17 cellular contexts compared by ENCODE assay signal in genomic region chr2:25989154-25989553, GRCh38. TPM values are rescaled to one million over a fixed set of nuclear protein-coding genes. Genes with fewer than 3 reads are reported as not detected.
A peak's percentile ranks its signal among the peaks of the same experiment; 100 is the strongest.
DNase-seq lines count a peak whose midpoint lies in the region; TF ChIP-seq lines count a peak whose summit lies in the region.
"Had no signal": no experiment of that assay in that cellular context is flagged by ENCODE, and none has a peak within 500 bp of the region (broad histone marks: within the 10 kb centered on the region; RNA-seq: fewer than 3 reads in every experiment).

No MANE protein-coding gene starts in this region.

- WGBS in spleen, 5 donors: 67 to 95% (median 88%) methylated on average over 4 of the region's 4 CpGs

- H3K36me3 Mint-ChIP-seq in activated CD4-positive, alpha-beta memory T cell treated with anti-CD3 and anti-CD28 coated beads, Interleukin-2, amount 10 ng/mL, durations not matched to agents 7 days and 5 days (ENCODE audit: low read depth): no peaks in the 10 kb centered on the region
- no peaks in the 10 kb centered on the region for H3K36me3 Mint-ChIP-seq in activated CD4-positive, alpha-beta memory T cell treated with anti-CD3 and anti-CD28 coated beads for 36 hours

- peak; percentile 19 for DNase-seq in activated CD4-positive, alpha-beta memory T cell treated with anti-CD3 and anti-CD28 coated beads, Interleukin-2, amount 10 ng/mL, durations not matched to agents 7 days and 5 days
- no peak for DNase-seq in activated CD4-positive, alpha-beta memory T cell treated with anti-CD3 and anti-CD28 coated beads for 36 hours
- peak; percentile 28 for DNase-seq in RPMI7951 (ENCODE audit: low read depth)
- peak; percentile 89 for DNase-seq in islet precursor cell
- peak; percentile 24 for DNase-seq in spleen
- no peak for DNase-seq in HuH-7.5 (ENCODE audit: low spot score)
- no peak for DNase-seq in activated effector memory CD4-positive, alpha-beta T cell treated with anti-CD3 and anti-CD28 coated beads, Interleukin-2, amount 50 U/mL, for 16 hours
- DNase-seq: AML-193; Caco-2; CD4-positive, alpha-beta T cell; GDM1; HCEC 1CT had no signal

- H3K27ac ChIP-seq in spleen: no peak overlapping the region
- H3K27ac ChIP-seq: 22Rv1, C4-2B, HL-60 had no signal

- H3K27ac Mint-ChIP-seq in activated CD4-positive, alpha-beta memory T cell treated with anti-CD3 and anti-CD28 coated beads, Interleukin-2, amount 10 ng/mL, durations not matched to agents 7 days and 5 days: no peak overlapping the region
- no peak overlapping the region for H3K27ac Mint-ChIP-seq in activated CD4-positive, alpha-beta memory T cell treated with anti-CD3 and anti-CD28 coated beads for 36 hours
- H3K27ac Mint-ChIP-seq: CD4-positive, alpha-beta T cell; GM23338 had no signal

- intact Hi-C loops in activated CD4-positive, alpha-beta memory T cell treated with anti-CD3 and anti-CD28 coated beads for 36 hours (cut with micrococcal nuclease): loop anchor here (10.0 kb wide), 1 partner anchor 114 kb away; the partner anchor contains the start of gene ASXL2
- intact Hi-C loops in spleen (cut with DNase I; ENCODE audit: low total_unique reads): no loop called here

- POLR2A ChIA-PET in activated CD4-positive, alpha-beta memory T cell treated with anti-CD3 and anti-CD28 coated beads, Interleukin-2, amount 10 ng/mL, durations not matched to agents 7 days and 5 days (lab: Charles Lee): interaction anchor here (1.0 kb wide), 1 partner anchor 140 kb away, joined by 3 read pairs; no protein-coding TSS in a partner anchor
- POLR2A ChIA-PET in activated CD4-positive, alpha-beta memory T cell treated with anti-CD3 and anti-CD28 coated beads for 36 hours (lab: Charles Lee): no interaction called here

- no peak overlapping the region for H3K4me3 Mint-ChIP-seq in activated CD4-positive, alpha-beta memory T cell treated with anti-CD3 and anti-CD28 coated beads, Interleukin-2, amount 10 ng/mL, durations not matched to agents 7 days and 5 days
- no peak overlapping the region for H3K4me3 Mint-ChIP-seq in activated CD4-positive, alpha-beta memory T cell treated with anti-CD3 and anti-CD28 coated beads for 36 hours
- H3K4me3 Mint-ChIP-seq: CD4-positive, alpha-beta T cell; GM23338 had no signal

- no peaks in the 10 kb centered on the region for H3K36me3 ChIP-seq in spleen

- peaks cover 0 to 23% (median 17%) of the 10 kb centered on the region in 6 donors for H3K4me1 ChIP-seq in spleen

- no peak overlapping the region for H3K4me3 ChIP-seq in spleen
- H3K4me3 ChIP-seq: A549, GM23338 had no signal

- TF ChIP-seq POLR2A in spleen (IDR thresholded peaks at IDR 0.05): no peak

- H3K27me3 Mint-ChIP-seq in activated CD4-positive, alpha-beta memory T cell treated with anti-CD3 and anti-CD28 coated beads, Interleukin-2, amount 10 ng/mL, durations not matched to agents 7 days and 5 days: peaks cover 8% of the 10 kb centered on the region
- no peaks in the 10 kb centered on the region for H3K27me3 Mint-ChIP-seq in activated CD4-positive, alpha-beta memory T cell treated with anti-CD3 and anti-CD28 coated beads for 36 hours
- H3K27me3 Mint-ChIP-seq: CD4-positive, alpha-beta T cell had no signal

- H3K27me3 ChIP-seq in spleen (replicated peaks in 1 of 7): no peaks in the 10 kb centered on the region

- CTCF ChIA-PET in activated CD4-positive, alpha-beta memory T cell treated with anti-CD3 and anti-CD28 coated beads, Interleukin-2, amount 10 ng/mL, durations not matched to agents 7 days and 5 days (lab: Charles Lee): interaction anchor here (1.3 to 3.7 kb wide), 3 partner anchors 38 to 156 kb away, joined by 4 to 27 read pairs (median 8); no protein-coding TSS in a partner anchor
- CTCF ChIA-PET in activated CD4-positive, alpha-beta memory T cell treated with anti-CD3 and anti-CD28 coated beads for 36 hours (lab: Charles Lee): interaction anchor here (1.0 to 1.6 kb wide), 3 partner anchors 38 to 195 kb away, joined by 3 to 7 read pairs (median 4); no protein-coding TSS in a partner anchor

- no peaks in the 10 kb centered on the region for H3K9me3 ChIP-seq in spleen
- H3K9me3 ChIP-seq: A549, Caco-2 had no signal

- TF ChIP-seq CTCF in spleen (IDR thresholded peaks at IDR 0.05 in 8 of 11, conservative IDR thresholded peaks at IDR 0.05 in 3 of 11): no peak

- no peaks in the 10 kb centered on the region for H3K9me3 Mint-ChIP-seq in activated CD4-positive, alpha-beta memory T cell treated with anti-CD3 and anti-CD28 coated beads, Interleukin-2, amount 10 ng/mL, durations not matched to agents 7 days and 5 days
- no peaks in the 10 kb centered on the region for H3K9me3 Mint-ChIP-seq in activated CD4-positive, alpha-beta memory T cell treated with anti-CD3 and anti-CD28 coated beads for 36 hours
- H3K9me3 Mint-ChIP-seq: CD4-positive, alpha-beta T cell; GM23338 had no signal

- peaks cover 28% of the 10 kb centered on the region for H3K4me1 Mint-ChIP-seq in activated CD4-positive, alpha-beta memory T cell treated with anti-CD3 and anti-CD28 coated beads, Interleukin-2, amount 10 ng/mL, durations not matched to agents 7 days and 5 days
- peaks cover 2% of the 10 kb centered on the region for H3K4me1 Mint-ChIP-seq in activated CD4-positive, alpha-beta memory T cell treated with anti-CD3 and anti-CD28 coated beads for 36 hours (ENCODE audit: low read depth)
- H3K4me1 Mint-ChIP-seq: GM23338 had no signal

RNA-seq across cellular contexts. Expression of gene KIF3C, which starts 6.9 kb away (rescaled TPM):
- 10 to 100 TPM; 10.3 to 10.7 TPM for total RNA-seq in activated CD4-positive, alpha-beta memory T cell treated with anti-CD3 and anti-CD28 coated beads, Interleukin-2, amount 10 ng/mL, durations not matched to agents 7 days and 5 days
- total RNA-seq in activated CD4-positive, alpha-beta memory T cell treated with anti-CD3 and anti-CD28 coated beads for 36 hours: 1 to 10 TPM; 5.3 to 5.4 TPM
- total RNA-seq in RPMI7951 (2014; rRNA removed; shearing (Covaris generic)): 10.5 and 25.8 TPM in 2 replicates
- 1 to 10 TPM; 3.0 to 6.5 (median 4.7) TPM for total RNA-seq in spleen
- under 1 TPM; 0.33 to 0.99 (median 0.49) TPM for polyA plus RNA-seq in spleen

RNA-seq across cellular contexts. Expression of gene RAB10, which starts 44.7 kb away (rescaled TPM):
- 100 to 1,000 TPM; 116 to 117 TPM for total RNA-seq in activated CD4-positive, alpha-beta memory T cell treated with anti-CD3 and anti-CD28 coated beads, Interleukin-2, amount 10 ng/mL, durations not matched to agents 7 days and 5 days
- 100 to 1,000 TPM; 110 to 119 TPM for total RNA-seq in activated CD4-positive, alpha-beta memory T cell treated with anti-CD3 and anti-CD28 coated beads for 36 hours
- 120 and 138 TPM in 2 replicates for total RNA-seq in RPMI7951 (2014; rRNA removed; shearing (Covaris generic))
- total RNA-seq in spleen: 100 to 1,000 TPM; 104 to 135 (median 123) TPM
- 10 to 100 TPM; 24.4 to 42.4 (median 34.3) TPM for polyA plus RNA-seq in spleen

Comparison
In these comparisons a context has a peak if more than half of its experiments do, and no peak if none do; other contexts are left out.
1. DNase-seq: peak in activated CD4-positive, alpha-beta memory T cell treated with anti-CD3 and anti-CD28 coated beads, Interleukin-2, amount 10 ng/mL, durations not matched to agents 7 days and 5 days (single experiment), RPMI7951 (single experiment), islet precursor cell (single experiment) and spleen (single experiment); none in activated CD4-positive, alpha-beta memory T cell treated with anti-CD3 and anti-CD28 coated beads for 36 hours (single experiment), HuH-7.5 (single experiment) and activated effector memory CD4-positive, alpha-beta T cell treated with anti-CD3 and anti-CD28 coated beads, Interleukin-2, amount 50 U/mL, for 16 hours (single experiment).